8 cellular contexts compared by ENCODE assay signal in genomic region chr3:128653383-128653992, GRCh38. TPM values are rescaled to one million over a fixed set of nuclear protein-coding genes. Genes with fewer than 3 reads are reported as not detected.
DNase-seq lines count a peak whose midpoint lies in the region; ATAC-seq and TF ChIP-seq lines count a peak whose summit lies in the region.
"Not testable (repeated sequence)": the region's sequence is repeated elsewhere in the genome, so short reads cannot be mapped to it uniquely, and the experiment has no call there.

No MANE protein-coding gene starts in this region.

- intact Hi-C loops in activated CD4-positive, alpha-beta T cell treated with anti-CD3 and anti-CD28 coated beads for 36 hours (cut with DNase I, micrococcal nuclease) = loop anchor here in 1 of 2 experiments (5.0 kb wide), 1 partner anchor 744 kb away; no protein-coding TSS in a partner anchor
- intact Hi-C loops in lower lobe of right lung (cut with DNase I) = not testable (repeated sequence)

- H2BK15ac ChIP-seq in H9 (ENCODE audit: low read depth, low read length) = not testable (repeated sequence)

- peak; percentile 53 for DNase-seq in CD1c-positive myeloid dendritic cell (ENCODE audit: extremely low spot score)
- peak; percentile 65 for DNase-seq in H9
- DNase-seq in activated CD4-positive, alpha-beta T cell treated with anti-CD3 and anti-CD28 coated beads for 36 hours = peak; percentile 85
- peak; percentile 47 for DNase-seq in central memory CD4-positive, alpha-beta T cell
- peak; percentile 21 for DNase-seq in fibroblast of pulmonary artery (ENCODE audit: low read depth)
- DNase-seq in lower lobe of right lung = peak; percentile 82
- not testable (repeated sequence) for DNase-seq in stimulated activated effector memory CD8-positive, alpha-beta T cell treated with anti-CD3 and anti-CD28 coated beads, Interleukin-12 subunit alpha, Interleukin-12 subunit beta, amount 100 ng/mL, for 72 hours (ENCODE audit: low spot score in 2 of 2)

- H2BK5ac ChIP-seq in H9 (ENCODE audit: insufficient read length, low read length) = not testable (repeated sequence)

- not testable (repeated sequence) for H3K23me2 ChIP-seq in H9 (ENCODE audit: insufficient read length, low read depth, low read length, poor library complexity, severe bottlenecking)

- H2AFZ ChIP-seq in H9 (ENCODE audit: low read length) = not testable (repeated sequence)

- H2AK5ac ChIP-seq in H9 (ENCODE audit: insufficient read length, low read length) = not testable (repeated sequence)

- H2BK12ac ChIP-seq in H9 (ENCODE audit: insufficient read length, low read depth, low read length) = not testable (repeated sequence)

- POLR2A ChIA-PET in activated CD4-positive, alpha-beta T cell treated with anti-CD3 and anti-CD28 coated beads for 36 hours (lab: Charles Lee) = interaction anchor here (0.8 to 1.1 kb wide), 2 partner anchors 27 to 226 kb away, joined by 3 to 9 read pairs; partner anchors contain the start of gene ACAD9

- H2BK20ac ChIP-seq in H9 (ENCODE audit: low read depth, low read length, poor library complexity, severe bottlenecking) = not testable (repeated sequence)

- H3K9me3 ChIP-seq in H9 (ENCODE audit: control insufficient read depth, low read depth, low read length); lower lobe of right lung: not testable (repeated sequence)

- WGBS in H9 (ENCODE audit: extremely low coverage, insufficient read length, low lambda C conversion rate) = no CpG with 5 or more reads among the region's 43 CpGs

- not testable (repeated sequence) for H3K18ac ChIP-seq in H9 (ENCODE audit: insufficient read length, low read depth, low read length)

- not testable (repeated sequence) for H4K20me1 ChIP-seq in H9 (ENCODE audit: control insufficient read depth, insufficient read depth, insufficient read length)

- CTCF ChIA-PET in activated CD4-positive, alpha-beta T cell treated with anti-CD3 and anti-CD28 coated beads for 36 hours (lab: Charles Lee) = interaction anchor here (0.5 to 2.3 kb wide), 12 partner anchors 10 to 467 kb away, joined by 3 to 15 read pairs (median 4); partner anchors contain the start of gene ACAD9

- not testable (repeated sequence) for H3K4me3 ChIP-seq in fibroblast of pulmonary artery (replicated peaks; ENCODE audit: low read depth, low read length)
- H3K4me3 ChIP-seq in lower lobe of right lung = peak overlapping the region; percentile 44

- H3K14ac ChIP-seq in H9 (ENCODE audit: insufficient read depth, low read length) = not testable (repeated sequence)

- H3K79me2 ChIP-seq in H9 (ENCODE audit: insufficient read depth, low read length) = peaks cover 17% of the 10 kb centered on the region; the same call in 1 of the 2 replicates

- H3K36me3 ChIP-seq in lower lobe of right lung = not testable (repeated sequence)

- H3K9me3 Mint-ChIP-seq in H9; activated CD4-positive, alpha-beta T cell treated with anti-CD3 and anti-CD28 coated beads for 36 hours (ENCODE audit: low read depth); activated T-helper 17 cell treated with anti-CD3 and anti-CD28 coated beads, Interleukin-2, amount 50 U/mL, for 72 hours; stimulated activated effector memory CD8-positive, alpha-beta T cell treated with anti-CD3 and anti-CD28 coated beads, Interleukin-12 subunit alpha, Interleukin-12 subunit beta, amount 100 ng/mL, for 72 hours: not testable (repeated sequence)

- not testable (repeated sequence) for H3K4ac ChIP-seq in H9 (ENCODE audit: low read depth, low read length)

- not testable (repeated sequence) for H3K4me2 ChIP-seq in H9 (ENCODE audit: insufficient read depth, insufficient read length, low read length)

- not testable (repeated sequence) for H3K9ac ChIP-seq in H9 (ENCODE audit: extremely low read depth, insufficient read length, low read length)

- H3K56ac ChIP-seq in H9 (ENCODE audit: insufficient read length, low read depth, low read length) = not testable (repeated sequence)

- not testable (repeated sequence) for H3K36me3 Mint-ChIP-seq in H9 (ENCODE audit: insufficient read depth in 1 of 3, low read depth in 3 of 3); activated CD4-positive, alpha-beta T cell treated with anti-CD3 and anti-CD28 coated beads for 36 hours (ENCODE audit: low read depth)
- peaks cover 13% of the 10 kb centered on the region for H3K36me3 Mint-ChIP-seq in activated T-helper 17 cell treated with anti-CD3 and anti-CD28 coated beads, Interleukin-2, amount 50 U/mL, for 72 hours (ENCODE audit: low read depth)
- peaks cover 27% of the 10 kb centered on the region for H3K36me3 Mint-ChIP-seq in stimulated activated effector memory CD8-positive, alpha-beta T cell treated with anti-CD3 and anti-CD28 coated beads, Interleukin-12 subunit alpha, Interleukin-12 subunit beta, amount 100 ng/mL, for 72 hours

- H3T11ph ChIP-seq in H9 (ENCODE audit: low read length) = not testable (repeated sequence)

- not testable (repeated sequence) for H3K27me3 ChIP-seq in H9 (ENCODE audit: insufficient read depth, low read length); lower lobe of right lung (ENCODE audit: low read depth)

- not testable (repeated sequence) for H4K8ac ChIP-seq in H9 (replicated peaks; ENCODE audit: insufficient read length, low read depth, low read length)

- H3K27me3 Mint-ChIP-seq in H9 (ENCODE audit: low read depth); activated CD4-positive, alpha-beta T cell treated with anti-CD3 and anti-CD28 coated beads for 36 hours; activated T-helper 17 cell treated with anti-CD3 and anti-CD28 coated beads, Interleukin-2, amount 50 U/mL, for 72 hours: not testable (repeated sequence)

- not testable (repeated sequence) for H3K27ac ChIP-seq in H9 (ENCODE audit: insufficient read length, low read depth, low read length); lower lobe of right lung

- not testable (repeated sequence) for H3K4me3 Mint-ChIP-seq in H9
- peak overlapping the region; percentile 72 for H3K4me3 Mint-ChIP-seq in activated CD4-positive, alpha-beta T cell treated with anti-CD3 and anti-CD28 coated beads for 36 hours
- peak overlapping the region; percentile 82 for H3K4me3 Mint-ChIP-seq in activated T-helper 17 cell treated with anti-CD3 and anti-CD28 coated beads, Interleukin-2, amount 50 U/mL, for 72 hours
- peak overlapping the region; percentile 76 for H3K4me3 Mint-ChIP-seq in stimulated activated effector memory CD8-positive, alpha-beta T cell treated with anti-CD3 and anti-CD28 coated beads, Interleukin-12 subunit alpha, Interleukin-12 subunit beta, amount 100 ng/mL, for 72 hours

- H3K27ac Mint-ChIP-seq in H9; activated T-helper 17 cell treated with anti-CD3 and anti-CD28 coated beads, Interleukin-2, amount 50 U/mL, for 72 hours; stimulated activated effector memory CD8-positive, alpha-beta T cell treated with anti-CD3 and anti-CD28 coated beads, Interleukin-12 subunit alpha, Interleukin-12 subunit beta, amount 100 ng/mL, for 72 hours: not testable (repeated sequence)
- peak overlapping the region; percentile 73 for H3K27ac Mint-ChIP-seq in activated CD4-positive, alpha-beta T cell treated with anti-CD3 and anti-CD28 coated beads for 36 hours

- TF ChIP-seq CTCF in H9 (conservative IDR thresholded peaks at IDR 0.05); fibroblast of pulmonary artery (IDR thresholded peaks at IDR 0.05; ENCODE audit: low read length, missing control alignments): not testable (repeated sequence)
- TF ChIP-seq CTCF in lower lobe of right lung (IDR thresholded peaks at IDR 0.05) = peak; percentile 47

- peaks cover 11 to 17% of the 10 kb centered on the region in 2 experiments for H3K4me1 Mint-ChIP-seq in H9
- H3K4me1 Mint-ChIP-seq in activated CD4-positive, alpha-beta T cell treated with anti-CD3 and anti-CD28 coated beads for 36 hours = peaks cover 19% of the 10 kb centered on the region
- H3K4me1 Mint-ChIP-seq in activated T-helper 17 cell treated with anti-CD3 and anti-CD28 coated beads, Interleukin-2, amount 50 U/mL, for 72 hours = peaks cover 12% of the 10 kb centered on the region
- peaks cover 15% of the 10 kb centered on the region for H3K4me1 Mint-ChIP-seq in stimulated activated effector memory CD8-positive, alpha-beta T cell treated with anti-CD3 and anti-CD28 coated beads, Interleukin-12 subunit alpha, Interleukin-12 subunit beta, amount 100 ng/mL, for 72 hours

- not testable (repeated sequence) for ATAC-seq in activated CD4-positive, alpha-beta T cell treated with anti-CD3 and anti-CD28 coated beads for 36 hours; activated T-helper 17 cell treated with anti-CD3 and anti-CD28 coated beads, Interleukin-2, amount 50 U/mL, for 72 hours (replicated peaks); lower lobe of right lung; stimulated activated effector memory CD8-positive, alpha-beta T cell treated with anti-CD3 and anti-CD28 coated beads, Interleukin-12 subunit alpha, Interleukin-12 subunit beta, amount 100 ng/mL, for 72 hours

- not testable (repeated sequence) for H4K5ac ChIP-seq in H9 (ENCODE audit: insufficient read length, low read depth, low read length)

- not testable (repeated sequence) for H3K23ac ChIP-seq in H9 (ENCODE audit: insufficient read length, low read depth, low read length)

- not testable (repeated sequence) for H4K91ac ChIP-seq in H9 (ENCODE audit: insufficient read length, low read depth, low read length)

- not testable (repeated sequence) for H3K79me1 ChIP-seq in H9 (ENCODE audit: insufficient read depth, low read depth, low read length, poor library complexity, severe bottlenecking)

- H2BK120ac ChIP-seq in H9 (ENCODE audit: low read depth, low read length, poor library complexity, severe bottlenecking) = not testable (repeated sequence)

- not testable (repeated sequence) for H3K4me1 ChIP-seq in H9 (ENCODE audit: insufficient read depth, low read length)
- peaks cover 10% of the 10 kb centered on the region for H3K4me1 ChIP-seq in lower lobe of right lung

RNA-seq across cellular contexts. Expression of gene RPN1, which starts 2.9 kb away (rescaled TPM):
- 170 and 174 TPM in 2 replicates for total RNA-seq in H9 (2021)
- 100 to 1,000 TPM; 138 to 153 TPM for total RNA-seq in activated CD4-positive, alpha-beta T cell treated with anti-CD3 and anti-CD28 coated beads for 36 hours
- total RNA-seq in activated T-helper 17 cell treated with anti-CD3 and anti-CD28 coated beads, Interleukin-2, amount 50 U/mL, for 72 hours = 100 to 1,000 TPM; 106 to 179 TPM
- 198 TPM for total RNA-seq in lower lobe of right lung
